Comparison of ENCODE assay signal across 1 cellular context in the genomic region with DNA sequence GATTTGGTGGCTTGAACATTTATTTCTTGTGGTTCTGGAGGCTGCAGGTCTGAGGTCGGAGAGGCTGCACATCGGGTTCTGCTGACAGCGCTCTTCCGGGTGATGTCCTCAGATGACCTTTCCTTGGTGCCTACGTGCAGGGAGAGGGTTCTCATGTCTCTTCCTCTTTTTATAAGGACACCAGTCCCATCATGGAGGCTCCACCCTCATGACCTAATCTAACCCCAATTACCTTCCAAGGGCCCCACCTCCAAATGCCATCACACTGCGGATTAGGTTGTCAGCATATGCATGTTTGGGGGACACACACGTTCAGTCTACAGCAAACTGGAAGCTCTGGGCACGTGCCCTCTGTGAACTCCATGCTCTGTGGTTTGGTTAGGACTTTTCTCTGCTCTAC.
TF ChIP-seq lines count a peak whose summit lies in the region.

No MANE protein-coding gene starts in this region.

TF ChIP-seq in K562, 482 proteins besides CTCF, POLR2A, EP300 and RAD21 (continued from another document):
- TF ChIP-seq ATF1 (CRISPR knock-in tag; IDR thresholded peaks at IDR 0.05) (no peak), ATF1 (tag; IDR thresholded peaks at IDR 0.05) (peak; percentile 49), TEAD4 (IDR thresholded peaks at IDR 0.05; ENCODE audit: low read length) (no peak), TEAD4 (CRISPR knock-in tag; IDR thresholded peaks at IDR 0.05; ENCODE audit: borderline replicate concordance) (no peak), MEIS2 (IDR thresholded peaks at IDR 0.05; ENCODE audit: partially characterized antibody) (peak; percentile 43), THRA (IDR thresholded peaks at IDR 0.05) (peak; percentile 70), BCL6 (CRISPR knock-in tag; IDR thresholded peaks at IDR 0.05) (no peak), PHF20 (IDR thresholded peaks at IDR 0.05; ENCODE audit: partially characterized antibody) (no peak), RBBP5 (IDR thresholded peaks at IDR 0.05; ENCODE audit: borderline replicate concordance, insufficient read depth, low read length, poor library complexity, severe bottlenecking) (peak; percentile 49), C11orf30 (IDR thresholded peaks at IDR 0.05; ENCODE audit: low read depth) (peak; percentile 48; the same call in 1 of the 2 replicates), SPI1 (IDR thresholded peaks at IDR 0.05; ENCODE audit: borderline replicate concordance, low read depth, low read length) (peak; percentile 87; the same call in 1 of the 2 replicates), XRCC5 (IDR thresholded peaks at IDR 0.05; ENCODE audit: low read depth, low read length) (no peak), SOX6 (IDR thresholded peaks at IDR 0.05) (peak; percentile 19; the same call in 1 of the 2 replicates), TRIM25 (IDR thresholded peaks at IDR 0.05; ENCODE audit: borderline replicate concordance) (no peak), PURB (CRISPR knock-in tag; IDR thresholded peaks at IDR 0.05; ENCODE audit: low read depth) (no peak), NR2C2 (CRISPR knock-in tag; IDR thresholded peaks at IDR 0.05) (no peak), NR2C2 (tag; IDR thresholded peaks at IDR 0.05) (peak; percentile 59), SMC3 (conservative IDR thresholded peaks at IDR 0.05; ENCODE audit: insufficient read depth, low read depth, low read length) (no peak), CTBP1 (IDR thresholded peaks at IDR 0.05; ENCODE audit: borderline replicate concordance) (peak; percentile 71), MAFK (IDR thresholded peaks at IDR 0.05; ENCODE audit: low read length) (peak; percentile 64), BHLHE40 (IDR thresholded peaks at IDR 0.05; ENCODE audit: low read length) (peak; percentile 81), ESRRA (IDR thresholded peaks at IDR 0.05; ENCODE audit: borderline replicate concordance, low read depth) (peak; percentile 90), ATF7 (IDR thresholded peaks at IDR 0.05) (peak; percentile 42; the same call in 1 of the 2 replicates), ZNF699 (CRISPR knock-in tag; IDR thresholded peaks at IDR 0.05; ENCODE audit: insufficient replicate concordance) (no peak), MAFG (tag; conservative IDR thresholded peaks at IDR 0.05) (peak; percentile 48; the same call in 1 of the 2 replicates), CHD1 (IDR thresholded peaks at IDR 0.05; ENCODE audit: low read length) (no peak)
